Comparison of ENCODE assay signal across 1 cellular context in genomic region chr21:36511484-36512227, GRCh38.
TF ChIP-seq lines count a peak whose summit lies in the region.

No MANE protein-coding gene starts in this region.

TF ChIP-seq in endothelial cell of umbilical vein, 7 proteins besides CTCF, POLR2A, EP300 and RAD21 (continued from another document):
- peak; percentile 38 for TF ChIP-seq MAX (IDR thresholded peaks at IDR 0.05; ENCODE audit: insufficient read depth, insufficient read length)
